In the genomic region with DNA sequence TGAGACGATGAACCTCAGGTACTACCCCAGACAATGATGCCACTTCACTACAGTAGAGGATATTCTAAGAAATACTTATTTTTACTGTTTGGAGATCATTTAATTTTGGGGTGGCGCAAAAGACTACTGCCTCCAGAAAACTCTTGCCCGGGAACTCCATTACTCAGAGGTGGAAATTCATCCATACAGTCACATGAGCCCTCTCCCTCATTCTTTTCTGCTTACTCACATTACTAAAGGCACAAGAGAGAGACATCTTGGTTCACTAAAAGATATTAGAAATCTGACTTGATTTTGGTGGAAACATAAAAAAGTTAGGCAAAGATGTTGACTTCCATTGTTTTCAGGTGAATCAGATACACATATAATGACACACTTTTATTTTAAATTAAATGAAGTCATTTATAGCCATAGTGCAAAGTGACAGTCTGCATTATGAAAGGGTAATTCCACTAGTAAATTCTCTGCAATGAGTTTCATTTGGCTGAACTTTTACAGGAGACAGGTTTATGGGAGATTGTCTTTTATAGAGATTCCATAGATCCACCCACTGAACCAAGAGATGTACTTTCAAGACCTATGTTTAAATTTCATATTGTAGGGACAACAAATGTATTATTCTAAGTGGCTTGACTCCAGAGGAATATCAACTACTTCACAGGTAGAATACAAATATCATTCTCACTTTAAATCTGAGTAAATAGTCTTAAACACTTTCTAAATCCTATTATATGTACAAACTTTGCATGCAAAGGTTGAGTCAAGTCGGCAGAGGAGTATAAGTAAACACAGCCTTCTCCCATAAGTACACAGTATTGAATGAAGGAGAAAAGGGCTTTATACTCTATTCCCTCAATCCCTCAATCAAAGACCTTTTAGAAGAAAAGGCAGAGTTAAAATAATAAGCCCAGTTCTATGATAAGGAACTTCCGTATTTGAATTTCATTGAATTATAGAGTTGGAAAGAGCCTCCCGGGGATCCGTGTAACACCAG, we compare ENCODE assay signal across 18 cellular contexts. TPM values are rescaled to one million over a fixed set of nuclear protein-coding genes. Genes with fewer than 3 reads are reported as not detected.
A peak's percentile ranks its signal among the peaks of the same experiment; 100 is the strongest.
DNase-seq lines count a peak whose midpoint lies in the region; ATAC-seq, FAIRE-seq and TF ChIP-seq lines count a peak whose summit lies in the region.
"Had no signal": no experiment of that assay in that cellular context is flagged by ENCODE, and none has a peak within 500 bp of the region (broad histone marks: within the 10 kb centered on the region; RNA-seq: fewer than 3 reads in every experiment).

No MANE protein-coding gene starts in this region.

- no peak overlapping the region for H3K4me3 Mint-ChIP-seq in astrocyte (ENCODE audit: unreplicated experiment)
- H3K4me3 Mint-ChIP-seq: activated naive CD4-positive, alpha-beta T cell treated with anti-CD3 and anti-CD28 coated beads, Interleukin-2, amount 10 ng/mL, durations not matched to agents 7 days and 5 days; CD8-positive, alpha-beta T cell had no signal

- DNase-seq in A549 (ENCODE audit: low read depth in 1 of 2, low spot score in 1 of 2) (peak in 1 of 2 experiments; percentile 4), HS-5 (ENCODE audit: low read depth) (peak; percentile 13), astrocyte (ENCODE audit: low read depth) (peak; percentile 24), iris pigment epithelial cell (ENCODE audit: low read depth) (peak; percentile 52), substantia nigra (lab: John Stamatoyannopoulos, UW) (no peak), NCI-H446 treated with DMSO at 0.1 percent for 48 hours (lab: John Stamatoyannopoulos, UW) (no peak), Kasumi-1 (lab: John Stamatoyannopoulos, UW) (no peak)
- DNase-seq: activated CD4-positive, alpha-beta T cell treated with anti-CD3 and anti-CD28 coated beads, Interleukin-2, amount 50 U/mL, for 4 hours; activated naive CD4-positive, alpha-beta T cell treated with anti-CD3 and anti-CD28 coated beads, Interleukin-2, amount 10 ng/mL, durations not matched to agents 7 days and 5 days; CD8-positive, alpha-beta T cell; head of caudate nucleus; NCI-H524 treated with DMSO at 0.1 percent for 48 hours; nucleus accumbens; stimulated activated CD4-positive, alpha-beta T cell treated with anti-CD3 and anti-CD28 coated beads, Interleukin-1b, Interleukin-23, amount 100 ng/mL, for 48 hours had no signal

- H3K36me3 ChIP-seq in astrocyte (ENCODE audit: insufficient read depth, low read length) = no peaks in the 10 kb centered on the region

- ATAC-seq in A549 (no peak), GM19452 (IDR thresholded peaks at IDR 0.05; ENCODE audit: unreplicated experiment) (no peak)
- ATAC-seq: CD8-positive, alpha-beta T cell; sciatic nerve had no signal

- FAIRE-seq in A549 (lab: Jason Lieb, UNC) (peak; percentile 68), astrocyte (lab: Jason Lieb, UNC) (no peak)
- FAIRE-seq: keratinocyte, TTC549 had no signal

- 77% methylated on average over 7 of the region's 7 CpGs for WGBS in A549 (ENCODE audit: missing lambda C conversion rate)

- H3K9me3 ChIP-seq in A549 (no peaks in the 10 kb centered on the region), astrocyte (ENCODE audit: insufficient read depth, low read depth, low read length) (no peaks in the 10 kb centered on the region)

- H2AFZ ChIP-seq in astrocyte (ENCODE audit: low read depth, low read length) = no peak overlapping the region

- H3K27ac ChIP-seq in A549 = no peak overlapping the region
- H3K27ac ChIP-seq in astrocyte (ENCODE audit: low read depth, low read length) = no peak overlapping the region
- no peak overlapping the region for H3K27ac ChIP-seq in substantia nigra (ENCODE audit: low read depth, low read length, poor library complexity, severe bottlenecking)

- no peak for TF ChIP-seq POLR2A in A549 (IDR thresholded peaks at IDR 0.05; ENCODE audit: low read length)

- H3K4me3 ChIP-seq in A549 (no peak overlapping the region), astrocyte (ENCODE audit: insufficient read depth, low read depth, low read length) (no peak overlapping the region)

- CTCF ChIA-PET in A549 (lab: Yijun Ruan, JAX) = no interaction called here

- no peaks in the 10 kb centered on the region for H3K27me3 ChIP-seq in astrocyte (ENCODE audit: insufficient read depth, low read length)

- H3K9ac ChIP-seq in astrocyte (ENCODE audit: low read length) = no peak overlapping the region

- H3K36me3 Mint-ChIP-seq in astrocyte (ENCODE audit: low read depth, unreplicated experiment) = peaks cover 1% of the 10 kb centered on the region
- H3K36me3 Mint-ChIP-seq: activated naive CD4-positive, alpha-beta T cell treated with anti-CD3 and anti-CD28 coated beads, Interleukin-2, amount 10 ng/mL, durations not matched to agents 7 days and 5 days; CD8-positive, alpha-beta T cell had no signal

- TF ChIP-seq CTCF in A549 (IDR thresholded peaks at IDR 0.05) = no peak
- no peak for TF ChIP-seq CTCF in astrocyte (IDR thresholded peaks at IDR 0.05; ENCODE audit: insufficient read depth, low read depth, low read length)

- TF ChIP-seq EP300 in A549 (IDR thresholded peaks at IDR 0.05) = no peak

- POLR2A ChIA-PET in A549 (lab: Yijun Ruan, JAX) = no interaction called here

- H3K9me3 Mint-ChIP-seq in astrocyte (ENCODE audit: unreplicated experiment) = peaks cover 2% of the 10 kb centered on the region
- H3K9me3 Mint-ChIP-seq: activated naive CD4-positive, alpha-beta T cell treated with anti-CD3 and anti-CD28 coated beads, Interleukin-2, amount 10 ng/mL, durations not matched to agents 7 days and 5 days had no signal

- no peaks in the 10 kb centered on the region for H4K20me1 ChIP-seq in astrocyte (ENCODE audit: insufficient read depth, low read length)

- H3K27ac Mint-ChIP-seq in astrocyte (ENCODE audit: unreplicated experiment) = peak overlapping the region; percentile 89
- H3K27ac Mint-ChIP-seq: activated naive CD4-positive, alpha-beta T cell treated with anti-CD3 and anti-CD28 coated beads, Interleukin-2, amount 10 ng/mL, durations not matched to agents 7 days and 5 days; CD8-positive, alpha-beta T cell had no signal

- TF ChIP-seq RAD21 in A549 (conservative IDR thresholded peaks at IDR 0.05 in 1 of 2, IDR thresholded peaks at IDR 0.05 in 1 of 2) = no peak

- H3K4me1 ChIP-seq in A549 = peaks cover 8% of the 10 kb centered on the region; the same call in 1 of the 3 replicates
- H3K4me1 ChIP-seq in astrocyte (ENCODE audit: insufficient read depth, low read length) = no peaks in the 10 kb centered on the region

- H3K79me2 ChIP-seq in astrocyte (ENCODE audit: insufficient read depth, low read length) = no peaks in the 10 kb centered on the region

- H3K27me3 Mint-ChIP-seq in astrocyte (ENCODE audit: low read depth, unreplicated experiment) = no peaks in the 10 kb centered on the region
- H3K27me3 Mint-ChIP-seq: activated naive CD4-positive, alpha-beta T cell treated with anti-CD3 and anti-CD28 coated beads, Interleukin-2, amount 10 ng/mL, durations not matched to agents 7 days and 5 days had no signal

- H3K4me1 Mint-ChIP-seq in astrocyte (ENCODE audit: low read depth, unreplicated experiment) = peaks cover 14% of the 10 kb centered on the region
- H3K4me1 Mint-ChIP-seq: activated naive CD4-positive, alpha-beta T cell treated with anti-CD3 and anti-CD28 coated beads, Interleukin-2, amount 10 ng/mL, durations not matched to agents 7 days and 5 days had no signal

- H3K4me2 ChIP-seq in A549 (no peak overlapping the region), astrocyte (ENCODE audit: low read length) (no peak overlapping the region)

TF ChIP-seq in A549, 52 proteins besides CTCF, POLR2A, EP300 and RAD21 (continues in another document):
- TF ChIP-seq, protein P1, sequence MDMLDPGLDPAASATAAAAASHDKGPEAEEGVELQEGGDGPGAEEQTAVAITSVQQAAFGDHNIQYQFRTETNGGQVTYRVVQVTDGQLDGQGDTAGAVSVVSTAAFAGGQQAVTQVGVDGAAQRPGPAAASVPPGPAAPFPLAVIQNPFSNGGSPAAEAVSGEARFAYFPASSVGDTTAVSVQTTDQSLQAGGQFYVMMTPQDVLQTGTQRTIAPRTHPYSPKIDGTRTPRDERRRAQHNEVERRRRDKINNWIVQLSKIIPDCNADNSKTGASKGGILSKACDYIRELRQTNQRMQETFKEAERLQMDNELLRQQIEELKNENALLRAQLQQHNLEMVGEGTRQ (IDR thresholded peaks at IDR 0.05) = no peak
- TF ChIP-seq CHD2 (IDR thresholded peaks at IDR 0.05; ENCODE audit: low read length, partially characterized antibody) (no peak), CHD4 (IDR thresholded peaks at IDR 0.05; ENCODE audit: borderline replicate concordance) (no peak), MAFK (IDR thresholded peaks at IDR 0.05; ENCODE audit: partially characterized antibody) (no peak), FOSB (CRISPR knock-in tag; IDR thresholded peaks at IDR 0.05) (no peak), PHF8 (IDR thresholded peaks at IDR 0.05; ENCODE audit: borderline replicate concordance, low read depth) (no peak)
- TF ChIP-seq, protein P2, sequence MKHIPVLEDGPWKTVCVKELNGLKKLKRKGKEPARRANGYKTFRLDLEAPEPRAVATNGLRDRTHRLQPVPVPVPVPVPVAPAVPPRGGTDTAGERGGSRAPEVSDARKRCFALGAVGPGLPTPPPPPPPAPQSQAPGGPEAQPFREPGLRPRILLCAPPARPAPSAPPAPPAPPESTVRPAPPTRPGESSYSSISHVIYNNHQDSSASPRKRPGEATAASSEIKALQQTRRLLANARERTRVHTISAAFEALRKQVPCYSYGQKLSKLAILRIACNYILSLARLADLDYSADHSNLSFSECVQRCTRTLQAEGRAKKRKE (CRISPR knock-in tag; IDR thresholded peaks at IDR 0.05; ENCODE audit: low read depth) = no peak
- TF ChIP-seq, protein P3, sequence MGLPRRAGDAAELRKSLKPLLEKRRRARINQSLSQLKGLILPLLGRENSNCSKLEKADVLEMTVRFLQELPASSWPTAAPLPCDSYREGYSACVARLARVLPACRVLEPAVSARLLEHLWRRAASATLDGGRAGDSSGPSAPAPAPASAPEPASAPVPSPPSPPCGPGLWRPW (IDR thresholded peaks at IDR 0.05) = no peak
- TF ChIP-seq, protein P4, sequence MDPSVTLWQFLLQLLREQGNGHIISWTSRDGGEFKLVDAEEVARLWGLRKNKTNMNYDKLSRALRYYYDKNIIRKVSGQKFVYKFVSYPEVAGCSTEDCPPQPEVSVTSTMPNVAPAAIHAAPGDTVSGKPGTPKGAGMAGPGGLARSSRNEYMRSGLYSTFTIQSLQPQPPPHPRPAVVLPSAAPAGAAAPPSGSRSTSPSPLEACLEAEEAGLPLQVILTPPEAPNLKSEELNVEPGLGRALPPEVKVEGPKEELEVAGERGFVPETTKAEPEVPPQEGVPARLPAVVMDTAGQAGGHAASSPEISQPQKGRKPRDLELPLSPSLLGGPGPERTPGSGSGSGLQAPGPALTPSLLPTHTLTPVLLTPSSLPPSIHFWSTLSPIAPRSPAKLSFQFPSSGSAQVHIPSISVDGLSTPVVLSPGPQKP (IDR thresholded peaks at IDR 0.05; ENCODE audit: low read depth, low read length) = no peak

RNA-seq across cellular contexts. Expression of a gene that starts 18.8 kb away (rescaled TPM):
- polyA plus RNA-seq in A549 (2011; rRNA removed) = 33.8 and 34.1 TPM in 2 replicates
- 3.5 and 4.9 TPM in 2 replicates for polyA plus RNA-seq in A549 (2012; cell fraction: cytosol; rRNA removed)
- 4.7 and 6.0 TPM in 2 replicates for polyA plus RNA-seq in A549 (2012; cell fraction: nucleus; rRNA removed)
- polyA plus RNA-seq in A549 (2017; fragmentation: RNase III; extraction: RNeasy Plus Mini Kit Qiagen cat#74134 plus additional on column Dnase treatment) = 11.9 to 14.2 TPM (median 13.0 TPM) in 3 replicates
- polyA minus RNA-seq in A549 (2011; rRNA and poly(A)+ RNA removed) = 36.2 and 39.6 TPM in 2 replicates
- 3.7 and 6.0 TPM in 2 replicates for total RNA-seq in astrocyte
- total RNA-seq: CD8-positive, alpha-beta T cell had no signal

Comparison
In these comparisons a context has a peak if more than half of its experiments do, and no peak if none do; other contexts are left out.
1. DNase-seq: peak in HS-5 (single experiment), astrocyte (single experiment) and iris pigment epithelial cell (single experiment); none in substantia nigra (0 of 49), NCI-H446 treated with DMSO at 0.1 percent for 48 hours (single experiment) and Kasumi-1 (0 of 2).